ENCODE assay signal across 17 cellular contexts in genomic region chr9:38316166-38316765, GRCh38.
"Had no signal": no experiment of that assay in that cellular context is flagged by ENCODE, and none has a peak within 500 bp of the region (broad histone marks: within the 10 kb centered on the region; RNA-seq: fewer than 3 reads in every experiment).

No MANE protein-coding gene starts in this region.

- H3K4me1 Mint-ChIP-seq: activated naive CD4-positive, alpha-beta T cell treated with anti-CD3 and anti-CD28 coated beads, Interleukin-2, amount 10 ng/mL, durations not matched to agents 7 days and 5 days had no signal

- DNase-seq: activated CD4-positive, CD25-positive, alpha-beta regulatory T cell treated with anti-CD3 and anti-CD28 coated beads, Interleukin-2, amount 50 U/mL, for 72 hours; activated naive CD4-positive, alpha-beta T cell treated with anti-CD3 and anti-CD28 coated beads, Interleukin-2, amount 10 ng/mL, durations not matched to agents 7 days and 5 days; activated T-cell treated with anti-CD3 and anti-CD28 coated beads, Interleukin-2, amount 50 U/mL, for 1 hour; naive thymus-derived CD4-positive, alpha-beta T cell; right cardiac atrium; stimulated activated CD4-positive, alpha-beta T cell treated with anti-CD3 and anti-CD28 coated beads, Interleukin-4, amount 100 ng/mL, for 4 hours; stimulated activated CD8-positive, alpha-beta memory T cell treated with anti-CD3 and anti-CD28 coated beads, Interleukin-4, amount 100 ng/mL, for 48 hours; stimulated activated naive CD8-positive, alpha-beta T cell treated with anti-CD3 and anti-CD28 coated beads, Interleukin-15, Interleukin-2, amounts not matched to agents 100 U/mL and 50 U/mL, for 24 hours; transverse colon had no signal

- H3K9me3 Mint-ChIP-seq: activated naive CD4-positive, alpha-beta T cell treated with anti-CD3 and anti-CD28 coated beads, Interleukin-2, amount 10 ng/mL, durations not matched to agents 7 days and 5 days; activated T-helper 2 cell treated with anti-CD3 and anti-CD28 coated beads, Interferon-gamma antibody, Interleukin-2, Interleukin-4, amounts not matched to agents 10 μg/mL and 5 μg/mL and 100 μg/mL, durations not matched to agents 14 hours and 24 hours and 36 hours; naive thymus-derived CD4-positive, alpha-beta T cell had no signal

- H3K27ac Mint-ChIP-seq: activated naive CD4-positive, alpha-beta T cell treated with anti-CD3 and anti-CD28 coated beads, Interleukin-2, amount 10 ng/mL, durations not matched to agents 7 days and 5 days; activated T-helper 2 cell treated with anti-CD3 and anti-CD28 coated beads, Interferon-gamma antibody, Interleukin-2, Interleukin-4, amounts not matched to agents 10 μg/mL and 5 μg/mL and 100 μg/mL, durations not matched to agents 14 hours and 24 hours and 36 hours; naive thymus-derived CD4-positive, alpha-beta T cell; progenitor cell of endocrine pancreas had no signal

- ATAC-seq: left lobe of liver; naive thymus-derived CD4-positive, alpha-beta T cell; right cardiac atrium; stimulated activated naive CD8-positive, alpha-beta T cell treated with anti-CD3 and anti-CD28 coated beads, Interleukin-15, Interleukin-2, amounts not matched to agents 100 U/mL and 50 U/mL, for 24 hours had no signal

- H3K36me3 ChIP-seq: ascending aorta, transverse colon had no signal

- H3K4me3 Mint-ChIP-seq: activated naive CD4-positive, alpha-beta T cell treated with anti-CD3 and anti-CD28 coated beads, Interleukin-2, amount 10 ng/mL, durations not matched to agents 7 days and 5 days; naive thymus-derived CD4-positive, alpha-beta T cell had no signal

- FAIRE-seq: colon, endometrium, keratinocyte had no signal

- H3K27ac ChIP-seq: ascending aorta, transverse colon had no signal

- H3K9me3 ChIP-seq: ascending aorta, transverse colon had no signal

- H3K36me3 Mint-ChIP-seq: activated naive CD4-positive, alpha-beta T cell treated with anti-CD3 and anti-CD28 coated beads, Interleukin-2, amount 10 ng/mL, durations not matched to agents 7 days and 5 days; naive thymus-derived CD4-positive, alpha-beta T cell had no signal

- H3K4me3 ChIP-seq: ascending aorta, smooth muscle cell, transverse colon had no signal

- H3K4me2 ChIP-seq: smooth muscle cell had no signal

- H3K27me3 ChIP-seq: ascending aorta, transverse colon had no signal
